In genomic region chr22:47567741-47568140, GRCh38 we compare ENCODE assay signal across 18 cellular contexts.
"Had no signal": no experiment of that assay in that cellular context is flagged by ENCODE, and none has a peak within 500 bp of the region (broad histone marks: within the 10 kb centered on the region; RNA-seq: fewer than 3 reads in every experiment).

No MANE protein-coding gene starts in this region.

- ATAC-seq: effector memory CD8-positive, alpha-beta T cell; foreskin keratinocyte; gastroesophageal sphincter; heart left ventricle; left cardiac atrium; left lung; left ventricle myocardium superior; lower lobe of right lung had no signal

- H3K4me1 ChIP-seq: colonic mucosa, foreskin keratinocyte, heart left ventricle, left lung, lower lobe of right lung had no signal

- H3K9me3 ChIP-seq: colonic mucosa, esophagus muscularis mucosa, gastroesophageal sphincter, heart left ventricle, left lung, lower lobe of right lung had no signal

- H3K36me3 ChIP-seq: colonic mucosa, esophagus muscularis mucosa, gastroesophageal sphincter, heart left ventricle, left lung, lower lobe of right lung had no signal

- DNase-seq: colonic mucosa; cortex of kidney; effector CD8-positive, alpha-beta T cell; effector memory CD8-positive, alpha-beta T cell; endodermal cell; foreskin keratinocyte; hypothalamus; immature natural killer cell; left cardiac atrium; left lung; left ventricle myocardium superior; lower lobe of right lung; mesenchymal stem cell; midbrain had no signal

- H3K27me3 ChIP-seq: colonic mucosa, foreskin keratinocyte, heart left ventricle, hepatocyte, left lung had no signal

- H3K27ac ChIP-seq: colonic mucosa, esophagus muscularis mucosa, foreskin keratinocyte, gastroesophageal sphincter, heart left ventricle, hepatocyte, left lung, lower lobe of right lung had no signal

- H3K4me3 ChIP-seq: colonic mucosa, esophagus muscularis mucosa, gastroesophageal sphincter, heart left ventricle, hepatocyte, left lung, lower lobe of right lung had no signal
